17 cellular contexts compared by ENCODE assay signal in the genomic region with DNA sequence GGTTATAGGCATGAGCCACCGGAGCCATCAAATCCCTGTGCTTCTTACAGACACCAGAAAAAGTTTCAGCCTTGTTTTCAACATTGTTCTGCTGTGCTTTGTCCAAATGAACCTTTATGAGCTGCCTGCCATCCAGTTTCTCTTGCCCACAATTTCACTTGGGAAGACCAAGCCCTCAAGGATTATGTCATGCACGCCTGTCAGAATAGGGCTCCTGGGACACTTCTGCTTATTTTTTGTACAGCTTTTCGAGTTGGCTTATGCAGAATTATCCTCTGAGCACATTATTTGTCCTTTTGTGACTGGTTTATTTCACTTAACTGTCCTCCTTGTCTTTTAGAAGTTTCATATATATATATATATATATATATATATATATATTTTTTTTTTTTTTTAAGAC. TPM values are rescaled to one million over a fixed set of nuclear protein-coding genes. Genes with fewer than 3 reads are reported as not detected.
DNase-seq lines count a peak whose midpoint lies in the region; ATAC-seq and TF ChIP-seq lines count a peak whose summit lies in the region.
"Had no signal": no experiment of that assay in that cellular context is flagged by ENCODE, and none has a peak within 500 bp of the region (broad histone marks: within the 10 kb centered on the region; RNA-seq: fewer than 3 reads in every experiment).

No MANE protein-coding gene starts in this region.

- intact Hi-C loops in CD8-positive, alpha-beta T cell (cut with DNase I, micrococcal nuclease), result no loop called here
- intact Hi-C loops in colonic mucosa (cut with DNase I), result no loop called here

- peaks cover 7% of the 10 kb centered on the region for H3F3A ChIP-seq in SK-N-SH (replicated peaks; ENCODE audit: insufficient read depth)

- no peaks in the 10 kb centered on the region for H3K9me2 ChIP-seq in SK-N-SH

- no peak overlapping the region for H3K4me3 Mint-ChIP-seq in CD8-positive, alpha-beta T cell
- H3K4me3 Mint-ChIP-seq in endodermal cell, result no peak overlapping the region
- H3K4me3 Mint-ChIP-seq: activated naive CD8-positive, alpha-beta T cell treated with anti-CD3 and anti-CD28 coated beads, Interleukin-2, amount 10 ng/mL, durations not matched to agents 7 days and 5 days; central memory CD8-positive, alpha-beta T cell had no signal

- CTCF ChIA-PET in CD8-positive, alpha-beta T cell (lab: Charles Lee), result no interaction called here
- CTCF ChIA-PET in SK-N-SH (lab: Yijun Ruan, JAX), result no interaction called here

- no peak for ATAC-seq in CD8-positive, alpha-beta T cell

- H3K27ac ChIP-seq in CD8-positive, alpha-beta T cell (ENCODE audit: low read depth, low read length), result no peak overlapping the region
- no peak overlapping the region for H3K27ac ChIP-seq in endodermal cell (ENCODE audit: low read depth, low read length)
- peak overlapping the region; percentile 47 for H3K27ac ChIP-seq in neutrophil
- H3K27ac ChIP-seq in colonic mucosa, result no peak overlapping the region
- no peak overlapping the region; a peak in 1 of 4 replicates for H3K27ac ChIP-seq in SK-N-SH (ENCODE audit: low read depth in 2 of 2, low read length in 1 of 2)

- peaks cover 34% of the 10 kb centered on the region for H3K4me1 ChIP-seq in CD8-positive, alpha-beta T cell (ENCODE audit: insufficient read depth, low read length)
- H3K4me1 ChIP-seq in endodermal cell (ENCODE audit: control insufficient read depth, insufficient read depth, low read length) (no peaks in the 10 kb centered on the region), neutrophil (ENCODE audit: control insufficient read depth in 1 of 2, insufficient read depth in 1 of 2, low read depth in 1 of 2, low read length in 1 of 2) (peaks cover 13 to 18% of the 10 kb centered on the region in 2 experiments), colonic mucosa (no peaks in the 10 kb centered on the region), SK-N-SH (ENCODE audit: control insufficient read depth in 1 of 2, insufficient read depth in 2 of 2, low read depth in 1 of 2, low read length in 1 of 2) (peaks cover 0 to 6% of the 10 kb centered on the region in 2 experiments; a peak in 1 of 4 replicates)

- peaks cover 64% of the 10 kb centered on the region for H3K4me1 Mint-ChIP-seq in CD8-positive, alpha-beta T cell (ENCODE audit: low read depth)
- no peaks in the 10 kb centered on the region for H3K4me1 Mint-ChIP-seq in endodermal cell

- H3K9me3 Mint-ChIP-seq in CD8-positive, alpha-beta T cell, result no peaks in the 10 kb centered on the region
- peaks cover 9% of the 10 kb centered on the region for H3K9me3 Mint-ChIP-seq in endodermal cell
- H3K9me3 Mint-ChIP-seq: activated naive CD8-positive, alpha-beta T cell treated with anti-CD3 and anti-CD28 coated beads, Interleukin-2, amount 10 ng/mL, durations not matched to agents 7 days and 5 days; CD4-positive, alpha-beta memory T cell; central memory CD8-positive, alpha-beta T cell; immature natural killer cell had no signal

- TF ChIP-seq RAD21 in SK-N-SH (IDR thresholded peaks at IDR 0.05; ENCODE audit: low read length), result no peak

- H3K4me3 ChIP-seq in CD8-positive, alpha-beta T cell (ENCODE audit: low read depth, low read length), result no peak overlapping the region
- H3K4me3 ChIP-seq in endodermal cell (ENCODE audit: low read length) (no peak overlapping the region), neutrophil (ENCODE audit: low read depth in 1 of 2, low read length in 1 of 2) (no peak overlapping the region), colonic mucosa (no peak overlapping the region), SK-N-SH (ENCODE audit: low read depth in 2 of 2, low read length in 1 of 2) (no peak overlapping the region)
- H3K4me3 ChIP-seq: spleen had no signal

- H4K20me1 ChIP-seq in SK-N-SH (ENCODE audit: insufficient read depth), result peaks cover 89% of the 10 kb centered on the region

- H3K27me3 Mint-ChIP-seq in CD8-positive, alpha-beta T cell (ENCODE audit: low read depth), result no peaks in the 10 kb centered on the region
- no peaks in the 10 kb centered on the region for H3K27me3 Mint-ChIP-seq in endodermal cell (ENCODE audit: insufficient read depth)
- H3K27me3 Mint-ChIP-seq: activated naive CD8-positive, alpha-beta T cell treated with anti-CD3 and anti-CD28 coated beads, Interleukin-2, amount 10 ng/mL, durations not matched to agents 7 days and 5 days; CD4-positive, alpha-beta memory T cell; central memory CD8-positive, alpha-beta T cell had no signal

- no peak overlapping the region for H3K4me2 ChIP-seq in SK-N-SH

- H2AFZ ChIP-seq in SK-N-SH (ENCODE audit: low read depth), result no peak overlapping the region

- no peak overlapping the region for H3K9ac ChIP-seq in endodermal cell (ENCODE audit: extremely low read depth, low read length, poor library complexity, severe bottlenecking)
- H3K9ac ChIP-seq in colonic mucosa (ENCODE audit: low read depth in 2 of 2, low read length in 2 of 2), result no peak overlapping the region
- H3K9ac ChIP-seq in SK-N-SH, result no peak overlapping the region

- POLR2A ChIA-PET in CD8-positive, alpha-beta T cell (lab: Charles Lee), result no interaction called here
- POLR2A ChIA-PET in SK-N-SH (lab: Yijun Ruan, JAX), result no interaction called here

- no peaks in the 10 kb centered on the region for H3K9me3 ChIP-seq in CD8-positive, alpha-beta T cell (ENCODE audit: low read length)
- peaks cover 5% of the 10 kb centered on the region for H3K9me3 ChIP-seq in endodermal cell (ENCODE audit: control insufficient read depth, low read length)
- H3K9me3 ChIP-seq in neutrophil, result no peaks in the 10 kb centered on the region
- H3K9me3 ChIP-seq in colonic mucosa, result no peaks in the 10 kb centered on the region
- H3K9me3 ChIP-seq in SK-N-SH, result no peaks in the 10 kb centered on the region
- H3K9me3 ChIP-seq: spleen had no signal

- TF ChIP-seq CTCF in CD8-positive, alpha-beta T cell (IDR thresholded peaks at IDR 0.05), result no peak
- TF ChIP-seq CTCF in endodermal cell (conservative IDR thresholded peaks at IDR 0.05), result no peak
- no peak for TF ChIP-seq CTCF in neutrophil (IDR thresholded peaks at IDR 0.05)
- TF ChIP-seq CTCF in colonic mucosa (IDR thresholded peaks at IDR 0.05), result no peak
- TF ChIP-seq CTCF in SK-N-SH (IDR thresholded peaks at IDR 0.05), result no peak

- no peak for TF ChIP-seq EP300 in SK-N-SH (IDR thresholded peaks at IDR 0.05; ENCODE audit: borderline replicate concordance in 1 of 2, low read depth in 1 of 2, low read length in 1 of 2)

- peak overlapping the region; percentile 7 for H3K27ac Mint-ChIP-seq in CD8-positive, alpha-beta T cell
- H3K27ac Mint-ChIP-seq in endodermal cell, result peak overlapping the region; percentile 72
- H3K27ac Mint-ChIP-seq: activated naive CD8-positive, alpha-beta T cell treated with anti-CD3 and anti-CD28 coated beads, Interleukin-2, amount 10 ng/mL, durations not matched to agents 7 days and 5 days had no signal

- WGBS in endodermal cell (ENCODE audit: insufficient coverage in 1 of 2, insufficient read length in 1 of 2), 2 experiments, result 71 to 82% methylated on average over 2 to 3 of the region's 3 CpGs
- WGBS in SK-N-SH (ENCODE audit: low lambda C conversion rate), result 100% methylated on average over 3 of the region's 3 CpGs

- peaks cover 28% of the 10 kb centered on the region for H3K36me3 Mint-ChIP-seq in CD8-positive, alpha-beta T cell
- H3K36me3 Mint-ChIP-seq in endodermal cell (ENCODE audit: low read depth), result peaks cover 52% of the 10 kb centered on the region

- no peaks in the 10 kb centered on the region for H3K36me3 ChIP-seq in CD8-positive, alpha-beta T cell (ENCODE audit: insufficient read depth, low read length)
- H3K36me3 ChIP-seq in endodermal cell (ENCODE audit: control insufficient read depth, insufficient read depth, low read length) (peaks cover 22% of the 10 kb centered on the region), neutrophil (peaks cover 8% of the 10 kb centered on the region), colonic mucosa (no peaks in the 10 kb centered on the region), SK-N-SH (replicated peaks in 1 of 2; ENCODE audit: control insufficient read depth in 1 of 2, insufficient read depth in 2 of 2, low read length in 1 of 2) (peaks cover 0 to 10% of the 10 kb centered on the region in 2 experiments)

- peaks cover 100% of the 10 kb centered on the region for H3K79me2 ChIP-seq in SK-N-SH (ENCODE audit: insufficient read depth)

- DNase-seq in CD8-positive, alpha-beta T cell, result no peak
- DNase-seq in LHCN-M2 (ENCODE audit: low read depth), result peak; percentile 26
- no peak for DNase-seq in endodermal cell
- DNase-seq in pons (ENCODE audit: low spot score), result no peak
- no peak for DNase-seq in NCI-H1092 (lab: John Stamatoyannopoulos, UW)
- no peak for DNase-seq in colonic mucosa
- no peak for DNase-seq in SK-N-SH
- DNase-seq: activated CD4-positive, CD25-positive, alpha-beta regulatory T cell; activated naive CD8-positive, alpha-beta T cell treated with anti-CD3 and anti-CD28 coated beads, Interleukin-2, amount 10 ng/mL, durations not matched to agents 7 days and 5 days; CD4-positive, alpha-beta memory T cell; immature natural killer cell; KG1; NCI-H187 treated with DMSO at 0.1 percent for 48 hours; posterior cingulate gyrus; spleen had no signal

- H3K27me3 ChIP-seq in CD8-positive, alpha-beta T cell (ENCODE audit: insufficient read depth, low read length), result no peaks in the 10 kb centered on the region
- H3K27me3 ChIP-seq in endodermal cell (ENCODE audit: control insufficient read depth, insufficient read depth, low read length, poor library complexity, severe bottlenecking) (no peaks in the 10 kb centered on the region), neutrophil (no peaks in the 10 kb centered on the region), colonic mucosa (no peaks in the 10 kb centered on the region), SK-N-SH (ENCODE audit: insufficient read depth) (no peaks in the 10 kb centered on the region)
- H3K27me3 ChIP-seq: spleen had no signal

TF ChIP-seq in SK-N-SH, 30 proteins besides CTCF, POLR2A, EP300 and RAD21 (continues in another document):
- TF ChIP-seq TAF1 (IDR thresholded peaks at IDR 0.05; ENCODE audit: borderline replicate concordance, low read depth, low read length) (no peak), MXI1 (IDR thresholded peaks at IDR 0.05; ENCODE audit: low read depth, low read length) (no peak), FOXJ3 (CRISPR knock-in tag; IDR thresholded peaks at IDR 0.05) (no peak)
- TF ChIP-seq, protein P1, sequence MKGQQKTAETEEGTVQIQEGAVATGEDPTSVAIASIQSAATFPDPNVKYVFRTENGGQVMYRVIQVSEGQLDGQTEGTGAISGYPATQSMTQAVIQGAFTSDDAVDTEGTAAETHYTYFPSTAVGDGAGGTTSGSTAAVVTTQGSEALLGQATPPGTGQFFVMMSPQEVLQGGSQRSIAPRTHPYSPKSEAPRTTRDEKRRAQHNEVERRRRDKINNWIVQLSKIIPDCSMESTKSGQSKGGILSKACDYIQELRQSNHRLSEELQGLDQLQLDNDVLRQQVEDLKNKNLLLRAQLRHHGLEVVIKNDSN (IDR thresholded peaks at IDR 0.05; ENCODE audit: borderline replicate concordance, low read depth), result no peak

RNA-seq across cellular contexts. Expression of a gene that starts 16.2 kb away (rescaled TPM):
- total RNA-seq in CD8-positive, alpha-beta T cell, result 10 to 100 TPM; 33.1 to 35.8 TPM
- total RNA-seq in LHCN-M2 (2014; rRNA removed) (13.7 and 23.1 TPM in 2 replicates), endodermal cell (100 to 1,000 TPM; 139 to 143 TPM), colonic mucosa (10 to 100 TPM; 99.0 to 99.6 TPM)
- 118 TPM for polyA plus RNA-seq in LHCN-M2 (2012)
- 107 TPM for polyA plus RNA-seq in endodermal cell (2013, experiment 1 of 2)
- polyA plus RNA-seq in endodermal cell (2013, experiment 2 of 2), result 93.9 TPM
- polyA plus RNA-seq in SK-N-SH (2012; rRNA removed), result 54.4 and 102 TPM in 2 replicates
- 79.9 and 131 TPM in 2 replicates for polyA plus RNA-seq in SK-N-SH (2012; cell fraction: cytosol; rRNA removed)
- polyA plus RNA-seq in SK-N-SH (2012; cell fraction: nucleus; rRNA removed), result 11.5 and 22.3 TPM in 2 replicates
